ENCODE assay signal across 8 cellular contexts in genomic region chr16:22206847-22207714, GRCh38. TPM values are rescaled to one million over a fixed set of nuclear protein-coding genes. Genes with fewer than 3 reads are reported as not detected.
DNase-seq lines count a peak whose midpoint lies in the region; ATAC-seq, FAIRE-seq and TF ChIP-seq lines count a peak whose summit lies in the region.

No MANE protein-coding gene starts in this region.

- H3K4me2 ChIP-seq in astrocyte (ENCODE audit: low read length) = peak overlapping the region; percentile 97

- H3K27me3 ChIP-seq in astrocyte (ENCODE audit: insufficient read depth, low read length) (no peaks in the 10 kb centered on the region), right cardiac atrium (ENCODE audit: control insufficient read depth, insufficient read depth) (no peaks in the 10 kb centered on the region)

- intact Hi-C loops in right cardiac atrium (cut with DNase I) = loop anchor here in 1 of 4 donors (5.0 kb wide), 1 partner anchor 90 kb away; the partner anchor contains the start of gene POLR3E

- peak overlapping the region; percentile 78 for H3K27ac Mint-ChIP-seq in T-helper 1 cell treated with Interleukin-12 subunit alpha and Interleukin-12 subunit beta and Interleukin-4 antibody, amounts not matched to agents 30 μg/mL and 1 μg/mL, for 36 hours
- H3K27ac Mint-ChIP-seq in astrocyte (ENCODE audit: unreplicated experiment) = peak overlapping the region; percentile 85

- no peak for TF ChIP-seq CTCF in LNCaP clone FGC (IDR thresholded peaks at IDR 0.05; ENCODE audit: control insufficient read depth, extremely low read depth, insufficient read depth)
- no peak for TF ChIP-seq CTCF in astrocyte (IDR thresholded peaks at IDR 0.05; ENCODE audit: insufficient read depth, low read depth, low read length)

- FAIRE-seq in astrocyte (lab: Jason Lieb, UNC) = no peak

- peaks cover 50% of the 10 kb centered on the region for H4K20me1 ChIP-seq in astrocyte (ENCODE audit: insufficient read depth, low read length)

- no peaks in the 10 kb centered on the region for H3K27me3 Mint-ChIP-seq in T-helper 1 cell treated with Interleukin-12 subunit alpha and Interleukin-12 subunit beta and Interleukin-4 antibody, amounts not matched to agents 30 μg/mL and 1 μg/mL, for 36 hours (ENCODE audit: low read depth)
- H3K27me3 Mint-ChIP-seq in astrocyte (ENCODE audit: low read depth, unreplicated experiment) = no peaks in the 10 kb centered on the region

- H3K4me3 ChIP-seq in LNCaP clone FGC (ENCODE audit: low read depth, low read length) = peak overlapping the region; percentile 66
- H3K4me3 ChIP-seq in astrocyte (ENCODE audit: insufficient read depth, low read depth, low read length) = peak overlapping the region; percentile 86
- H3K4me3 ChIP-seq in right cardiac atrium (ENCODE audit: low read length) = peak overlapping the region; percentile 55

- H3K4me1 Mint-ChIP-seq in T-helper 1 cell treated with Interleukin-12 subunit alpha and Interleukin-12 subunit beta and Interleukin-4 antibody, amounts not matched to agents 30 μg/mL and 1 μg/mL, for 36 hours (ENCODE audit: low read depth) = peaks cover 22% of the 10 kb centered on the region
- peaks cover 11% of the 10 kb centered on the region for H3K4me1 Mint-ChIP-seq in astrocyte (ENCODE audit: low read depth, unreplicated experiment)

- H3K79me2 ChIP-seq in astrocyte (ENCODE audit: insufficient read depth, low read length) = peaks cover 53% of the 10 kb centered on the region

- 4% methylated on average over 35 of the region's 35 CpGs for WGBS in right cardiac atrium

- peak overlapping the region; percentile 85 for H2AFZ ChIP-seq in astrocyte (ENCODE audit: low read depth, low read length)

- H3K36me3 ChIP-seq in astrocyte (ENCODE audit: insufficient read depth, low read length) = no peaks in the 10 kb centered on the region

- H3K4me1 ChIP-seq in astrocyte (ENCODE audit: insufficient read depth, low read length) = peaks cover 14% of the 10 kb centered on the region
- H3K4me1 ChIP-seq in right cardiac atrium (ENCODE audit: control insufficient read depth, insufficient read depth, low read length) = peaks cover 8% of the 10 kb centered on the region

- H3K4me3 Mint-ChIP-seq in T-helper 1 cell treated with Interleukin-12 subunit alpha and Interleukin-12 subunit beta and Interleukin-4 antibody, amounts not matched to agents 30 μg/mL and 1 μg/mL, for 36 hours = peak overlapping the region; percentile 91
- peak overlapping the region; percentile 97 for H3K4me3 Mint-ChIP-seq in astrocyte (ENCODE audit: unreplicated experiment)

- DNase-seq in COLO668 (lab: John Stamatoyannopoulos, UW; ENCODE audit: unreplicated experiment) (peak; percentile 54), LNCaP clone FGC (ENCODE audit: low read depth) (peak; percentile 39), astrocyte (ENCODE audit: low read depth) (peak; percentile 68), right cardiac atrium (peak; percentile 91 to 96 (median 94)), putamen (ENCODE audit: low spot score) (peak; percentile 44), islet precursor cell (no peak)

- H3K36me3 Mint-ChIP-seq in T-helper 1 cell treated with Interleukin-12 subunit alpha and Interleukin-12 subunit beta and Interleukin-4 antibody, amounts not matched to agents 30 μg/mL and 1 μg/mL, for 36 hours (ENCODE audit: low read depth) = peaks cover 18% of the 10 kb centered on the region
- H3K36me3 Mint-ChIP-seq in astrocyte (ENCODE audit: low read depth, unreplicated experiment) = peaks cover 11% of the 10 kb centered on the region

- H3K9me3 ChIP-seq in astrocyte (ENCODE audit: insufficient read depth, low read depth, low read length) (no peaks in the 10 kb centered on the region), right cardiac atrium (ENCODE audit: control insufficient read depth, low read length) (no peaks in the 10 kb centered on the region)

- ATAC-seq in GM21528 (IDR thresholded peaks at IDR 0.05; ENCODE audit: low FRiP score, unreplicated experiment) = peak; percentile 39
- peak; percentile 78 to 83 for ATAC-seq in right cardiac atrium

- H3K9ac ChIP-seq in astrocyte (ENCODE audit: low read length) = peak overlapping the region; percentile 73

- H3K9me3 Mint-ChIP-seq in T-helper 1 cell treated with Interleukin-12 subunit alpha and Interleukin-12 subunit beta and Interleukin-4 antibody, amounts not matched to agents 30 μg/mL and 1 μg/mL, for 36 hours = no peaks in the 10 kb centered on the region
- no peaks in the 10 kb centered on the region for H3K9me3 Mint-ChIP-seq in astrocyte (ENCODE audit: unreplicated experiment)

- H3K27ac ChIP-seq in astrocyte (ENCODE audit: low read depth, low read length) (peak overlapping the region; percentile 50), right cardiac atrium (ENCODE audit: low read length) (peak overlapping the region; percentile 61)

RNA-seq across cellular contexts. Expression of gene EEF2K, which starts 1.0 kb away (rescaled TPM):
- total RNA-seq in astrocyte (20.9 and 24.4 TPM in 2 replicates), right cardiac atrium (10 to 100 TPM; 28.1 to 38.3 (median 31.4) TPM)
- polyA plus RNA-seq in right cardiac atrium = 15.0 TPM

RNA-seq across cellular contexts. Expression of gene SDR42E2, which starts 44.8 kb away (rescaled TPM):
- total RNA-seq in astrocyte (not detected in 2 replicates), right cardiac atrium (under 1 TPM in 1 of 4 donors, not detected in 3; 0.09 TPM)
- polyA plus RNA-seq in right cardiac atrium = not detected
